Comparison of ENCODE assay signal across 17 cellular contexts in the genomic region with DNA sequence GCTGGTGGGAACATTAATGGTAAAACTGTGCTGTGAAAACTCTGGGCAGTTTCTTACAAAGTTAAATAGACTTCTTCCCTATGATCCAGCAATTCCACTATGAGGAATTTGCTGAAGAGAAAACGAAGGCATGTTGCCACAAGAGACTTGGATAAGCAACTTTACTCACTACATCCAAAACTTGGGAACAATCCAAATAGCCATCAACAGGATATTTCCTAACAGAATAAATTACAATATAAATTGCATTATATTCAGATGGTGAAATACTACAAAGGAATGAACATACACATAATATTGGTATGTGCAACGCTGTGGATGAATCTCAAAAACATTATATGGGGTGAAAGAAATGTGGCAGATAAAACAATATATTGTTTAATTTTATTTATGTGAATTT. TPM values are rescaled to one million over a fixed set of nuclear protein-coding genes. Genes with fewer than 3 reads are reported as not detected.
DNase-seq lines count a peak whose midpoint lies in the region; FAIRE-seq and TF ChIP-seq lines count a peak whose summit lies in the region.
"Had no signal": no experiment of that assay in that cellular context is flagged by ENCODE, and none has a peak within 500 bp of the region (broad histone marks: within the 10 kb centered on the region; RNA-seq: fewer than 3 reads in every experiment).

No MANE protein-coding gene starts in this region.

- H3K4me2 ChIP-seq in astrocyte (ENCODE audit: low read length) = no peak overlapping the region

- H3K27me3 Mint-ChIP-seq in astrocyte (ENCODE audit: low read depth, unreplicated experiment) = peaks cover 31% of the 10 kb centered on the region

- no peaks in the 10 kb centered on the region for H3K36me3 Mint-ChIP-seq in astrocyte (ENCODE audit: low read depth, unreplicated experiment)
- H3K36me3 Mint-ChIP-seq: IgD-negative memory B cell had no signal

- H3K27ac ChIP-seq in A673 (ENCODE audit: low read depth, low read length, poor library complexity, severe bottlenecking) (no peak overlapping the region), astrocyte (ENCODE audit: low read depth, low read length) (no peak overlapping the region)
- H3K27ac ChIP-seq: transverse colon had no signal

- intact Hi-C loops in A673 (cut with micrococcal nuclease; ENCODE audit: unreplicated experiment) = no loop called here

- no TSS peak for BruUV-seq in A673 (replicated peaks; lab: Mats Ljungman, UMichigan)

- H3K9ac ChIP-seq in astrocyte (ENCODE audit: low read length) = no peak overlapping the region

- H3K4me3 ChIP-seq in A673 (ENCODE audit: low read depth, low read length, poor library complexity, severe bottlenecking) (no peak overlapping the region), astrocyte (ENCODE audit: insufficient read depth, low read depth, low read length) (no peak overlapping the region), foreskin fibroblast (ENCODE audit: low read depth in 1 of 2, low read length in 2 of 2) (no peak overlapping the region)
- H3K4me3 ChIP-seq: transverse colon had no signal

- no peaks in the 10 kb centered on the region for H3K79me2 ChIP-seq in astrocyte (ENCODE audit: insufficient read depth, low read length)

- H3K9me3 ChIP-seq in A673 (ENCODE audit: low read depth, low read length, poor library complexity, severe bottlenecking) = no peaks in the 10 kb centered on the region
- no peaks in the 10 kb centered on the region for H3K9me3 ChIP-seq in astrocyte (ENCODE audit: insufficient read depth, low read depth, low read length)
- H3K9me3 ChIP-seq: transverse colon had no signal

- DNase-seq in A673 (ENCODE audit: low spot score) (peak; percentile 35), GM04504 (ENCODE audit: low read depth) (peak; percentile 88), astrocyte (ENCODE audit: low read depth) (peak; percentile 73), foreskin fibroblast (peak; percentile 73 to 86), NOMO-1 treated with DMSO at 0.1 percent for 48 hours (lab: John Stamatoyannopoulos, UW; ENCODE audit: unreplicated experiment) (no peak), germinal center (ENCODE audit: low spot score) (no peak)
- no peak for DNase-seq in activated CD4-positive, alpha-beta T cell treated with anti-CD3 and anti-CD28 coated beads, Interleukin-2, amount 50 U/mL, for 1 hour
- DNase-seq in stimulated activated CD4-positive, alpha-beta T cell treated with anti-CD3 and anti-CD28 coated beads, Interleukin-4, amount 100 ng/mL, for 24 hours = no peak
- DNase-seq: activated CD4-positive, alpha-beta T cell treated with anti-CD3 and anti-CD28 coated beads, Interleukin-2, amount 10 ng/mL, durations not matched to agents 7 days and 5 days; central memory CD4-positive, alpha-beta T cell; NCI-H1417 treated with DMSO at 0.1 percent for 48 hours; NCI-H510A treated with DMSO at 0.1 percent for 48 hours; occipital lobe; transverse colon had no signal

- TF ChIP-seq CTCF in A673 (conservative IDR thresholded peaks at IDR 0.05; ENCODE audit: low read depth, low read length) (no peak), astrocyte (IDR thresholded peaks at IDR 0.05; ENCODE audit: insufficient read depth, low read depth, low read length) (no peak), foreskin fibroblast (IDR thresholded peaks at IDR 0.05; ENCODE audit: low read depth, low read length) (no peak)

- no peaks in the 10 kb centered on the region for H3K4me1 Mint-ChIP-seq in astrocyte (ENCODE audit: low read depth, unreplicated experiment)

- POLR2A ChIA-PET in A673 (lab: Charles Lee; ENCODE audit: low non-redundant PET) = no interaction called here

- no peak for FAIRE-seq in astrocyte (lab: Jason Lieb, UNC)
- FAIRE-seq: endothelial cell of umbilical vein had no signal

- H3K27me3 ChIP-seq in A673 (replicated peaks; ENCODE audit: insufficient read depth, low read depth, low read length, poor library complexity) (no peaks in the 10 kb centered on the region), astrocyte (ENCODE audit: insufficient read depth, low read length) (peaks cover under 1% of the 10 kb centered on the region)

- no peak overlapping the region for H2AFZ ChIP-seq in astrocyte (ENCODE audit: low read depth, low read length)

- CTCF ChIA-PET in A673 (lab: Charles Lee) = no interaction called here

- no peaks in the 10 kb centered on the region for H4K20me1 ChIP-seq in astrocyte (ENCODE audit: insufficient read depth, low read length)

- H3K9me3 Mint-ChIP-seq in astrocyte (ENCODE audit: unreplicated experiment) = peaks cover 2% of the 10 kb centered on the region

- peaks cover 10% of the 10 kb centered on the region for H3K4me1 ChIP-seq in A673 (ENCODE audit: insufficient read depth, low read length, poor library complexity, severe bottlenecking)
- peaks cover 3% of the 10 kb centered on the region for H3K4me1 ChIP-seq in astrocyte (ENCODE audit: insufficient read depth, low read length)

- no peak overlapping the region for H3K27ac Mint-ChIP-seq in astrocyte (ENCODE audit: unreplicated experiment)
- H3K27ac Mint-ChIP-seq: activated CD4-positive, alpha-beta T cell treated with anti-CD3 and anti-CD28 coated beads, Interleukin-2, amount 10 ng/mL, durations not matched to agents 7 days and 5 days; activated T-helper 2 cell treated with anti-CD3 and anti-CD28 coated beads, Interferon-gamma antibody, Interleukin-2, Interleukin-4, amounts not matched to agents 10 μg/mL and 5 μg/mL and 100 μg/mL, durations not matched to agents 14 hours and 24 hours and 36 hours had no signal

- H3K36me3 ChIP-seq in A673 (ENCODE audit: insufficient read depth, low read length, poor library complexity, severe bottlenecking) = no peaks in the 10 kb centered on the region
- H3K36me3 ChIP-seq in astrocyte (ENCODE audit: insufficient read depth, low read length) = no peaks in the 10 kb centered on the region
- H3K36me3 ChIP-seq: transverse colon had no signal

- H3K4me3 Mint-ChIP-seq in astrocyte (ENCODE audit: unreplicated experiment) = no peak overlapping the region
- H3K4me3 Mint-ChIP-seq: activated CD4-positive, alpha-beta T cell treated with anti-CD3 and anti-CD28 coated beads, Interleukin-2, amount 10 ng/mL, durations not matched to agents 7 days and 5 days had no signal

RNA-seq across cellular contexts. Expression of a gene that starts 21.4 kb away (rescaled TPM):
- total RNA-seq in A673 (2021) (242 and 249 TPM in 2 replicates), astrocyte (2.6 and 4.6 TPM in 2 replicates)

Comparison
In these comparisons a context has a peak if more than half of its experiments do, and no peak if none do; other contexts are left out.
1. DNase-seq: peak in A673 (single experiment), GM04504 (single experiment), astrocyte (single experiment) and foreskin fibroblast (2 of 2); none in NOMO-1 treated with DMSO at 0.1 percent for 48 hours (single experiment), activated CD4-positive, alpha-beta T cell treated with anti-CD3 and anti-CD28 coated beads, Interleukin-2, amount 50 U/mL, for 1 hour (single experiment), germinal center (single experiment) and stimulated activated CD4-positive, alpha-beta T cell treated with anti-CD3 and anti-CD28 coated beads, Interleukin-4, amount 100 ng/mL, for 24 hours (single experiment).
2. RNA of a gene that starts 21.4 kb away (total RNA-seq): 242 to 249 TPM in A673; 2.6 to 4.6 TPM in astrocyte; every median in the first group is over 10 times any median in the second.